Comparison of ENCODE assay signal across 24 cellular contexts in the genomic region with DNA sequence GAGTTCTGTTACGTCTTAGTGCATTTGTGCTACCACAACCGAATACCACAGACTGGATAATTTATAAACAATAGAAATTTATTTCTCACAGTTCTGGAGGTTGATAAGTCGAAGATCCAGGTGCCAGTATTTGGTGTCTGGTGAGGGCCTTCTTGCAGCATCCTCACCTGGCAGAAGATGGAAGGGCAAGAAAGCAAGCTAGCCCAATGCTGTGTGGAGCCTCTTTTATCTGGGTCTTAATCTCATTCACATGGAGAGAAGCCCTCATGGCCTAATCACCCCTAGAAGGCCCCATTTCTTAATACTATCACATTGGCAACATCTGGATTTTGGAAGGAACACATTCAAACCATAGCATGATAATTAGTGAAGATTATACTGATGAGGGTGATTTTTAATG.
DNase-seq lines count a peak whose midpoint lies in the region; ATAC-seq and TF ChIP-seq lines count a peak whose summit lies in the region.
"Had no signal": no experiment of that assay in that cellular context is flagged by ENCODE, and none has a peak within 500 bp of the region (broad histone marks: within the 10 kb centered on the region; RNA-seq: fewer than 3 reads in every experiment).

No MANE protein-coding gene starts in this region.

- H3K4me3 Mint-ChIP-seq in endodermal cell: no peak overlapping the region
- H3K4me3 Mint-ChIP-seq: CD14-positive monocyte; CD4-positive, alpha-beta memory T cell; CD4-positive, CD25-positive, alpha-beta regulatory T cell; CD8-positive, alpha-beta memory T cell had no signal

- H3K36me3 ChIP-seq in SK-N-MC (ENCODE audit: insufficient read depth, low read length) (no peaks in the 10 kb centered on the region), endodermal cell (ENCODE audit: control insufficient read depth, insufficient read depth, low read length) (no peaks in the 10 kb centered on the region), mesendoderm (ENCODE audit: control insufficient read depth, insufficient read depth, low read length) (no peaks in the 10 kb centered on the region)
- H3K36me3 ChIP-seq: BE2C, BLaER1 had no signal

- H3K79me2 ChIP-seq in mesendoderm (ENCODE audit: control insufficient read depth, insufficient read depth, low read length): no peaks in the 10 kb centered on the region

- no peak overlapping the region for H3K23ac ChIP-seq in mesendoderm (ENCODE audit: low read length)

- H3K36me3 Mint-ChIP-seq in endodermal cell (ENCODE audit: low read depth): no peaks in the 10 kb centered on the region
- H3K36me3 Mint-ChIP-seq: CD14-positive monocyte; CD4-positive, alpha-beta memory T cell; CD4-positive, CD25-positive, alpha-beta regulatory T cell; CD8-positive, alpha-beta memory T cell had no signal

- H3K27me3 ChIP-seq in endodermal cell (ENCODE audit: control insufficient read depth, insufficient read depth, low read length, poor library complexity, severe bottlenecking): no peaks in the 10 kb centered on the region
- no peaks in the 10 kb centered on the region for H3K27me3 ChIP-seq in mesendoderm (ENCODE audit: insufficient read depth, low read length, poor library complexity)
- H3K27me3 ChIP-seq: BE2C, BLaER1 had no signal

- TF ChIP-seq CTCF in endodermal cell (conservative IDR thresholded peaks at IDR 0.05): peak; percentile 20

- H3K9me3 ChIP-seq in SK-N-MC (ENCODE audit: low read depth, low read length) (no peaks in the 10 kb centered on the region; the same call in 1 of the 2 replicates), endodermal cell (ENCODE audit: control insufficient read depth, low read length) (no peaks in the 10 kb centered on the region)
- H3K9me3 ChIP-seq: BE2C had no signal

- H3K4me1 ChIP-seq in endodermal cell (ENCODE audit: control insufficient read depth, insufficient read depth, low read length): no peaks in the 10 kb centered on the region
- H3K4me1 ChIP-seq in mesendoderm (ENCODE audit: control insufficient read depth, low read depth, low read length): no peaks in the 10 kb centered on the region
- H3K4me1 ChIP-seq: BE2C had no signal

- H3K9ac ChIP-seq in SK-N-MC (ENCODE audit: insufficient read length) (no peak overlapping the region), endodermal cell (ENCODE audit: extremely low read depth, low read length, poor library complexity, severe bottlenecking) (no peak overlapping the region), mesendoderm (ENCODE audit: low read length) (no peak overlapping the region)
- H3K9ac ChIP-seq: BLaER1 had no signal

- peaks cover 5% of the 10 kb centered on the region for H3K4me1 Mint-ChIP-seq in endodermal cell
- H3K4me1 Mint-ChIP-seq: CD14-positive monocyte; CD4-positive, alpha-beta memory T cell; CD4-positive, CD25-positive, alpha-beta regulatory T cell; CD8-positive, alpha-beta memory T cell had no signal

- 93% methylated on average over 1 of the region's 3 CpGs; no CpG with 5 or more reads in 1 of the 2 experiments for WGBS in endodermal cell (ENCODE audit: insufficient coverage in 1 of 2, insufficient read length in 1 of 2), 2 experiments
- WGBS in mesendoderm (ENCODE audit: extremely low coverage, insufficient coverage, low lambda C conversion rate): no CpG with 5 or more reads among the region's 3 CpGs

- H2BK5ac ChIP-seq in mesendoderm (ENCODE audit: low read length): no peak overlapping the region

- H2AK5ac ChIP-seq in mesendoderm (ENCODE audit: low read length): no peak overlapping the region

- no peak overlapping the region for H4K5ac ChIP-seq in mesendoderm (ENCODE audit: low read length)

- DNase-seq in SK-N-MC (ENCODE audit: low read depth, low spot score) (no peak), endodermal cell (no peak), mesendoderm (peak; percentile 29), occipital lobe (lab: John Stamatoyannopoulos, UW) (no peak)
- DNase-seq: 8988T; ACHN; BE2C; C1 segment of cervical spinal cord; CD4-positive, alpha-beta memory T cell; CD4-positive, CD25-positive, alpha-beta regulatory T cell; CD8-positive, alpha-beta memory T cell; COR-L47; DMS 273 treated with DMSO at 0.1 percent for 48 hours; DMS153; DMS53; DMS79; DND-41; EL; GDM1 had no signal

- ATAC-seq in GM21367 (IDR thresholded peaks at IDR 0.05; ENCODE audit: unreplicated experiment): no peak
- no peak for ATAC-seq in GM19351 (IDR thresholded peaks at IDR 0.05; ENCODE audit: unreplicated experiment)
- ATAC-seq: GM12878 had no signal

- no peaks in the 10 kb centered on the region for H3K79me1 ChIP-seq in mesendoderm (ENCODE audit: low read length)

- H3K56ac ChIP-seq in mesendoderm (ENCODE audit: low read length): no peak overlapping the region

- H3K4ac ChIP-seq in mesendoderm (ENCODE audit: low read depth, low read length): no peak overlapping the region

- H4K8ac ChIP-seq in mesendoderm (ENCODE audit: low read depth, low read length): no peak overlapping the region

- H3K18ac ChIP-seq in mesendoderm (ENCODE audit: low read length): no peak overlapping the region

- H2BK15ac ChIP-seq in mesendoderm (replicated peaks; ENCODE audit: low read depth): no peak overlapping the region

- H2BK120ac ChIP-seq in mesendoderm (ENCODE audit: low read depth, low read length): no peak overlapping the region

- no peak overlapping the region for H3K4me2 ChIP-seq in mesendoderm (ENCODE audit: low read length)
- H3K4me2 ChIP-seq: BLaER1 had no signal

- H3K27me3 Mint-ChIP-seq in endodermal cell (ENCODE audit: insufficient read depth): no peaks in the 10 kb centered on the region
- H3K27me3 Mint-ChIP-seq: CD4-positive, CD25-positive, alpha-beta regulatory T cell had no signal

- H3K9me3 Mint-ChIP-seq in endodermal cell: no peaks in the 10 kb centered on the region

- H3K4me3 ChIP-seq in SK-N-MC: no peak overlapping the region
- no peak overlapping the region for H3K4me3 ChIP-seq in endodermal cell (ENCODE audit: low read length)
- no peak overlapping the region for H3K4me3 ChIP-seq in mesendoderm (ENCODE audit: low read length)
- H3K4me3 ChIP-seq: BLaER1, GM12878 had no signal

- no peak overlapping the region for H3K27ac Mint-ChIP-seq in endodermal cell
- H3K27ac Mint-ChIP-seq: CD14-positive monocyte; CD4-positive, alpha-beta memory T cell; CD4-positive, CD25-positive, alpha-beta regulatory T cell; CD8-positive, alpha-beta memory T cell had no signal

- peak overlapping the region; percentile 62; the same call in 1 of the 2 replicates for H3K27ac ChIP-seq in SK-N-MC
- no peak overlapping the region for H3K27ac ChIP-seq in endodermal cell (ENCODE audit: low read depth, low read length)
- no peak overlapping the region for H3K27ac ChIP-seq in mesendoderm (ENCODE audit: low read depth, low read length)
- H3K27ac ChIP-seq: BLaER1 had no signal
